ENCODE assay signal across 9 cellular contexts in the genomic region with DNA sequence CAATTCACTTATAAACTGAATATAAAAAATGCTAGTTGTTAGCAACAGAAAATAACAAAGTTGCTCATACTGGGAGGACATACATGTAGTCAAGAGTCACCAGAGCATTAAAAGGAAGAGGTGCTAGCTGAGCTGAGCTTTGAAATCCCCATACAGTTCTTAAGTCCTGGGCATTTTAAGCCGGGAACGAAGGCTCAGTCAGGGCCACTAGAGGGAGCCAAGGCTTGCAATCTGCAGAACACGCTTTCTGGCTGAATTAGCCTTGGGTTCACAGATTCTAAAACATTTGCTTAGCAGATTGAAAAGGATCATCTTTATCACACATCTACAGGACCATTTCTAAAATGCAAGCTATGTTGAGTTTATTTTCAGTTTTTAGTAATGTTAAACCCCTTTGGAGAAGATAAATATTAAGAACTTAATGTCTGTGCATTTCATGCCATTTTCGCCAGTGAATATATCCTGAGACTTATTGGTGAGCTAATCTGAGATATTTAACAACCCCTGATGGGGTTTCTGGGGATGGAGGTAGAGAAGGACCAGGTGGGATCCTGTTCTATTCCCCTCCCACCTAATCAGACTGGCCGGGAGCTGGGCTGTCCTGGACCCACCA. TPM values are rescaled to one million over a fixed set of nuclear protein-coding genes. Genes with fewer than 3 reads are reported as not detected.
DNase-seq lines count a peak whose midpoint lies in the region; FAIRE-seq and TF ChIP-seq lines count a peak whose summit lies in the region.
"Had no signal": no experiment of that assay in that cellular context is flagged by ENCODE, and none has a peak within 500 bp of the region (broad histone marks: within the 10 kb centered on the region; RNA-seq: fewer than 3 reads in every experiment).

No MANE protein-coding gene starts in this region.

- no peak overlapping the region for H3K27ac ChIP-seq in ovary
- H3K27ac ChIP-seq: neutrophil had no signal

- no peaks in the 10 kb centered on the region for H3K9me3 ChIP-seq in ovary
- H3K9me3 ChIP-seq: neutrophil had no signal

- TF ChIP-seq POLR2A in ovary (IDR thresholded peaks at IDR 0.05): no peak

- TF ChIP-seq CTCF in ovary (IDR thresholded peaks at IDR 0.05): peak; percentile 18 to 48 (median 42)

- no peak overlapping the region for H3K27ac Mint-ChIP-seq in activated T-helper 2 cell treated with anti-CD3 and anti-CD28 coated beads, Interferon-gamma antibody, Interleukin-2, Interleukin-4, amounts not matched to agents 10 μg/mL and 5 μg/mL and 100 μg/mL, durations not matched to agents 14 hours and 24 hours and 36 hours

- H3K36me3 ChIP-seq in ovary: no peaks in the 10 kb centered on the region
- H3K36me3 ChIP-seq: neutrophil had no signal

- no peak overlapping the region for H3K4me3 Mint-ChIP-seq in activated T-helper 2 cell treated with anti-CD3 and anti-CD28 coated beads, Interferon-gamma antibody, Interleukin-2, Interleukin-4, amounts not matched to agents 10 μg/mL and 5 μg/mL and 100 μg/mL, durations not matched to agents 14 hours and 24 hours and 36 hours (ENCODE audit: low read depth)

- intact Hi-C loops in activated T-helper 2 cell treated with anti-CD3 and anti-CD28 coated beads, Interferon-gamma antibody, Interleukin-2, Interleukin-4, amounts not matched to agents 10 μg/mL and 5 μg/mL and 100 μg/mL, durations not matched to agents 14 hours and 24 hours and 36 hours (cut with micrococcal nuclease): loop anchor here (1.0 to 10.0 kb wide), 4 partner anchors 244 to 1034 kb away; a partner anchor contains a TSS
- intact Hi-C loops in ovary (cut with DNase I): loop anchor here in 2 of 4 donors (5.0 to 10.0 kb wide), 7 partner anchors 424 to 1044 kb away; a partner anchor contains a TSS

- no peak overlapping the region for H3K4me3 ChIP-seq in ovary

- no peaks in the 10 kb centered on the region for H3K9me3 Mint-ChIP-seq in activated T-helper 2 cell treated with anti-CD3 and anti-CD28 coated beads, Interferon-gamma antibody, Interleukin-2, Interleukin-4, amounts not matched to agents 10 μg/mL and 5 μg/mL and 100 μg/mL, durations not matched to agents 14 hours and 24 hours and 36 hours

- FAIRE-seq in urothelium cell line (lab: Jason Lieb, UNC): no peak

- H3K4me1 Mint-ChIP-seq in activated T-helper 2 cell treated with anti-CD3 and anti-CD28 coated beads, Interferon-gamma antibody, Interleukin-2, Interleukin-4, amounts not matched to agents 10 μg/mL and 5 μg/mL and 100 μg/mL, durations not matched to agents 14 hours and 24 hours and 36 hours (ENCODE audit: low read depth): peaks cover 6% of the 10 kb centered on the region

- TF ChIP-seq EP300 in Ishikawa (IDR thresholded peaks at IDR 0.05; ENCODE audit: borderline replicate concordance) (no peak), ovary (IDR thresholded peaks at IDR 0.05) (no peak)

- no peaks in the 10 kb centered on the region for H3K36me3 Mint-ChIP-seq in activated T-helper 2 cell treated with anti-CD3 and anti-CD28 coated beads, Interferon-gamma antibody, Interleukin-2, Interleukin-4, amounts not matched to agents 10 μg/mL and 5 μg/mL and 100 μg/mL, durations not matched to agents 14 hours and 24 hours and 36 hours (ENCODE audit: low read depth)

- H3K27me3 ChIP-seq in ovary: no peaks in the 10 kb centered on the region
- H3K27me3 ChIP-seq: neutrophil had no signal

- H3K27me3 Mint-ChIP-seq in activated T-helper 2 cell treated with anti-CD3 and anti-CD28 coated beads, Interferon-gamma antibody, Interleukin-2, Interleukin-4, amounts not matched to agents 10 μg/mL and 5 μg/mL and 100 μg/mL, durations not matched to agents 14 hours and 24 hours and 36 hours (ENCODE audit: low read depth): peaks cover 11% of the 10 kb centered on the region

- peak; percentile 82 for TF ChIP-seq RAD21 in Ishikawa (IDR thresholded peaks at IDR 0.05; ENCODE audit: low read depth)

- peak; percentile 7 for DNase-seq in NK-92 treated with Interleukin-12 subunit alpha and Interleukin-12 subunit beta, amount 100 ng/mL, for 24 hours (lab: John Stamatoyannopoulos, UW)
- DNase-seq in NK-92 (lab: John Stamatoyannopoulos, UW; ENCODE audit: unreplicated experiment): no peak
- DNase-seq in OCI-M2 (lab: John Stamatoyannopoulos, UW; ENCODE audit: unreplicated experiment): peak; percentile 51
- DNase-seq in activated T-helper 2 cell treated with anti-CD3 and anti-CD28 coated beads, Interferon-gamma antibody, Interleukin-2, Interleukin-4, amounts not matched to agents 10 μg/mL and 5 μg/mL and 100 μg/mL, durations not matched to agents 14 hours and 24 hours and 36 hours (ENCODE audit: low spot score): peak; percentile 33
- DNase-seq in foreskin melanocyte: peak; percentile 43
- peak; percentile 57 to 72 (median 68) for DNase-seq in ovary
- DNase-seq in urothelium cell line (ENCODE audit: low spot score): peak; percentile 70

- no peaks in the 10 kb centered on the region for H3K4me1 ChIP-seq in ovary (ENCODE audit: insufficient read depth)

- 33 to 36% (median 34%) methylated on average over 5 of the region's 5 CpGs for WGBS in ovary, 3 donors

TF ChIP-seq in Ishikawa, 13 proteins besides CTCF, POLR2A, EP300 and RAD21:
- TF ChIP-seq FOXM1 (IDR thresholded peaks at IDR 0.05; ENCODE audit: borderline replicate concordance, low read depth): no peak
- no peak for TF ChIP-seq YY1 (IDR thresholded peaks at IDR 0.05; ENCODE audit: low read depth)
- TF ChIP-seq TCF12 (IDR thresholded peaks at IDR 0.05; ENCODE audit: low read depth): no peak
- TF ChIP-seq, protein P1, sequence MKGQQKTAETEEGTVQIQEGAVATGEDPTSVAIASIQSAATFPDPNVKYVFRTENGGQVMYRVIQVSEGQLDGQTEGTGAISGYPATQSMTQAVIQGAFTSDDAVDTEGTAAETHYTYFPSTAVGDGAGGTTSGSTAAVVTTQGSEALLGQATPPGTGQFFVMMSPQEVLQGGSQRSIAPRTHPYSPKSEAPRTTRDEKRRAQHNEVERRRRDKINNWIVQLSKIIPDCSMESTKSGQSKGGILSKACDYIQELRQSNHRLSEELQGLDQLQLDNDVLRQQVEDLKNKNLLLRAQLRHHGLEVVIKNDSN (IDR thresholded peaks at IDR 0.05): no peak
- no peak for TF ChIP-seq CREB1 (IDR thresholded peaks at IDR 0.05; ENCODE audit: low read depth)
- TF ChIP-seq, protein P2, sequence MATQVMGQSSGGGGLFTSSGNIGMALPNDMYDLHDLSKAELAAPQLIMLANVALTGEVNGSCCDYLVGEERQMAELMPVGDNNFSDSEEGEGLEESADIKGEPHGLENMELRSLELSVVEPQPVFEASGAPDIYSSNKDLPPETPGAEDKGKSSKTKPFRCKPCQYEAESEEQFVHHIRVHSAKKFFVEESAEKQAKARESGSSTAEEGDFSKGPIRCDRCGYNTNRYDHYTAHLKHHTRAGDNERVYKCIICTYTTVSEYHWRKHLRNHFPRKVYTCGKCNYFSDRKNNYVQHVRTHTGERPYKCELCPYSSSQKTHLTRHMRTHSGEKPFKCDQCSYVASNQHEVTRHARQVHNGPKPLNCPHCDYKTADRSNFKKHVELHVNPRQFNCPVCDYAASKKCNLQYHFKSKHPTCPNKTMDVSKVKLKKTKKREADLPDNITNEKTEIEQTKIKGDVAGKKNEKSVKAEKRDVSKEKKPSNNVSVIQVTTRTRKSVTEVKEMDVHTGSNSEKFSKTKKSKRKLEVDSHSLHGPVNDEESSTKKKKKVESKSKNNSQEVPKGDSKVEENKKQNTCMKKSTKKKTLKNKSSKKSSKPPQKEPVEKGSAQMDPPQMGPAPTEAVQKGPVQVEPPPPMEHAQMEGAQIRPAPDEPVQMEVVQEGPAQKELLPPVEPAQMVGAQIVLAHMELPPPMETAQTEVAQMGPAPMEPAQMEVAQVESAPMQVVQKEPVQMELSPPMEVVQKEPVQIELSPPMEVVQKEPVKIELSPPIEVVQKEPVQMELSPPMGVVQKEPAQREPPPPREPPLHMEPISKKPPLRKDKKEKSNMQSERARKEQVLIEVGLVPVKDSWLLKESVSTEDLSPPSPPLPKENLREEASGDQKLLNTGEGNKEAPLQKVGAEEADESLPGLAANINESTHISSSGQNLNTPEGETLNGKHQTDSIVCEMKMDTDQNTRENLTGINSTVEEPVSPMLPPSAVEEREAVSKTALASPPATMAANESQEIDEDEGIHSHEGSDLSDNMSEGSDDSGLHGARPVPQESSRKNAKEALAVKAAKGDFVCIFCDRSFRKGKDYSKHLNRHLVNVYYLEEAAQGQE (IDR thresholded peaks at IDR 0.05; ENCODE audit: low read depth): no peak

RNA-seq across cellular contexts. Expression of a gene that starts 26.3 kb away (rescaled TPM):
- total RNA-seq in activated T-helper 2 cell treated with anti-CD3 and anti-CD28 coated beads, Interferon-gamma antibody, Interleukin-2, Interleukin-4, amounts not matched to agents 10 μg/mL and 5 μg/mL and 100 μg/mL, durations not matched to agents 14 hours and 24 hours and 36 hours: 0.14 and 1.1 TPM in 2 replicates
- 10 to 100 TPM in 1 of 7 donors, 1 to 10 TPM in 6; 1.8 to 11.0 (median 3.0) TPM for total RNA-seq in ovary
- polyA plus RNA-seq in ovary: 1 to 10 TPM; 3.4 to 4.9 TPM
